ENCODE assay signal across 12 cellular contexts in the genomic region with DNA sequence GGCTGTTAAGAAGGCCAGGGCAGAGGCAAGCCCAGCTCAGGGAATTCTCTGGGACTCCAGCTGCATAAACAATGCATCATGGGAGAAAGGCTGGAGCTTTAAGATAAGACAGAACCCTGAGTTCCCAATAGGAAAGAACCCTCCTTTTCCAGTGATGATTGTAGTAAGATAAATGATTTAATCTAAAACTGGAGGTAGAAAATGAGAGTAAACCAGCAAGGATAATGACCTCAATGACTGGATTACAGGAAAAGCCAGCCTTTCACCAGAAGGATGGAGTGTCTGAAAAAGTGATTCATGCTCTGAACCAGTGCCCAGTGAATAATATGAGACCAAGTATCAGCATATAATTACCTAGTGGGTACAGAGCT. TPM values are rescaled to one million over a fixed set of nuclear protein-coding genes. Genes with fewer than 3 reads are reported as not detected.
DNase-seq lines count a peak whose midpoint lies in the region; ATAC-seq, FAIRE-seq and TF ChIP-seq lines count a peak whose summit lies in the region.
"Had no signal": no experiment of that assay in that cellular context is flagged by ENCODE, and none has a peak within 500 bp of the region (broad histone marks: within the 10 kb centered on the region; RNA-seq: fewer than 3 reads in every experiment).

No MANE protein-coding gene starts in this region.

- H3K4me1 ChIP-seq in PC-3 (ENCODE audit: insufficient read depth, low read length) (peaks cover 48% of the 10 kb centered on the region), muscle layer of colon (ENCODE audit: insufficient read depth, low read length) (peaks cover 53% of the 10 kb centered on the region)

- no peaks in the 10 kb centered on the region for H3K9me2 ChIP-seq in PC-3 (replicated peaks; ENCODE audit: low read length)

- CTCF ChIA-PET in PC-3 (lab: Charles Lee) = no interaction called here

- H3K36me3 Mint-ChIP-seq in activated T-cell treated with anti-CD3 and anti-CD28 coated beads, Interleukin-2, amount 50 U/mL, for 4 hours (ENCODE audit: insufficient read depth) = peaks cover 41% of the 10 kb centered on the region

- TF ChIP-seq CTCF in AG09319 (IDR thresholded peaks at IDR 0.05; ENCODE audit: low read depth, low read length) (no peak), PC-3 (conservative IDR thresholded peaks at IDR 0.05; ENCODE audit: low read depth, low read length) (no peak)

- H3K4me3 ChIP-seq in PC-3 (ENCODE audit: low read length) (no peak overlapping the region), muscle layer of colon (ENCODE audit: low read depth in 1 of 2, low read length in 2 of 2) (no peak overlapping the region)

- peaks cover 4% of the 10 kb centered on the region for H3F3A ChIP-seq in PC-3 (ENCODE audit: low read length, unreplicated experiment)

- TF ChIP-seq POLR2A in GM12891 (IDR thresholded peaks at IDR 0.05; ENCODE audit: low read depth, low read length) = no peak

- H3K4me3 Mint-ChIP-seq in activated T-cell treated with anti-CD3 and anti-CD28 coated beads, Interleukin-2, amount 50 U/mL, for 4 hours = no peak overlapping the region
- H3K4me3 Mint-ChIP-seq: activated naive CD8-positive, alpha-beta T cell; T-helper 2 cell treated with Interferon-gamma antibody and Interleukin-4, amounts not matched to agents 5 μg/mL and 100 μg/mL, for 36 hours had no signal

- DNase-seq in AG09319 (ENCODE audit: extremely low read depth, low read depth) = peak; percentile 38
- DNase-seq in PC-3 = peak; percentile 88
- no peak for DNase-seq in NCI-H1694 treated with DMSO at 0.1 percent for 48 hours (lab: John Stamatoyannopoulos, UW)
- no peak for DNase-seq in activated T-cell treated with anti-CD3 and anti-CD28 coated beads, Interleukin-2, amount 50 U/mL, for 4 hours
- no peak for DNase-seq in GM12891 (ENCODE audit: insufficient read length, low spot score)
- no peak for DNase-seq in NOMO-1 treated with dmso at 0.1 percent for 144 hours (lab: John Stamatoyannopoulos, UW; ENCODE audit: unreplicated experiment)
- DNase-seq: Calu3, left colon had no signal

- H3K27me3 ChIP-seq in PC-3 (ENCODE audit: low read length) (no peaks in the 10 kb centered on the region), muscle layer of colon (ENCODE audit: control insufficient read depth in 1 of 2, insufficient read depth in 2 of 2, low read length in 2 of 2) (no peaks in the 10 kb centered on the region)

- H3K9ac ChIP-seq in PC-3 (ENCODE audit: low read length) (no peak overlapping the region), muscle layer of colon (ENCODE audit: low read length) (no peak overlapping the region)

- FAIRE-seq in GM12891 (lab: Jason Lieb, UNC) = no peak

- H3K79me2 ChIP-seq in PC-3 (ENCODE audit: low read length) = no peaks in the 10 kb centered on the region

- 0 out of 2 replicates have a peak overlapping the region, but pooled peaks have one; percentile 1 for H3K27ac ChIP-seq in PC-3 (ENCODE audit: low read length)
- peak overlapping the region; percentile 36 for H3K27ac ChIP-seq in muscle layer of colon (ENCODE audit: low read depth, low read length)

- H3K4me1 Mint-ChIP-seq in activated T-cell treated with anti-CD3 and anti-CD28 coated beads, Interleukin-2, amount 50 U/mL, for 4 hours (ENCODE audit: low read depth) = peaks cover 20% of the 10 kb centered on the region

- H3K9me3 ChIP-seq in PC-3 (ENCODE audit: low read length) = no peaks in the 10 kb centered on the region
- no peaks in the 10 kb centered on the region for H3K9me3 ChIP-seq in muscle layer of colon (ENCODE audit: low read length)

- no peak overlapping the region for H2AFZ ChIP-seq in PC-3 (ENCODE audit: low read length)

- no peaks in the 10 kb centered on the region for H4K20me1 ChIP-seq in PC-3 (ENCODE audit: low read length)

- no TSS peak for BruUV-seq in PC-3 (replicated peaks; lab: Mats Ljungman, UMichigan)

- H3K36me3 ChIP-seq in PC-3 (ENCODE audit: low read depth, low read length) (no peaks in the 10 kb centered on the region), muscle layer of colon (ENCODE audit: insufficient read depth, low read length) (no peaks in the 10 kb centered on the region)

- ATAC-seq in PC-3 (peak; percentile 52), esophagus mucosa (peak; percentile 79)
- ATAC-seq in activated T-cell treated with anti-CD3 and anti-CD28 coated beads, Interleukin-2, amount 50 U/mL, for 4 hours = no peak
- ATAC-seq: left colon had no signal

- H3K27me3 Mint-ChIP-seq in activated T-cell treated with anti-CD3 and anti-CD28 coated beads, Interleukin-2, amount 50 U/mL, for 4 hours (ENCODE audit: low read depth) = no peaks in the 10 kb centered on the region
- H3K27me3 Mint-ChIP-seq: activated naive CD8-positive, alpha-beta T cell had no signal

- POLR2A ChIA-PET in PC-3 (lab: Charles Lee; ENCODE audit: unreplicated experiment) = no interaction called here

- intact Hi-C loops in PC-3 (cut with micrococcal nuclease) = no loop called here

- peak overlapping the region; percentile 20 for H3K4me2 ChIP-seq in PC-3 (ENCODE audit: low read length)

- no peaks in the 10 kb centered on the region for H3K9me3 Mint-ChIP-seq in activated T-cell treated with anti-CD3 and anti-CD28 coated beads, Interleukin-2, amount 50 U/mL, for 4 hours
- H3K9me3 Mint-ChIP-seq: T-helper 2 cell treated with Interferon-gamma antibody and Interleukin-4, amounts not matched to agents 5 μg/mL and 100 μg/mL, for 36 hours had no signal

TF ChIP-seq in GM12891, 5 proteins besides CTCF, POLR2A, EP300 and RAD21:
- no peak for TF ChIP-seq PAX5 (IDR thresholded peaks at IDR 0.05; ENCODE audit: insufficient read depth, low read length, severe bottlenecking)
- TF ChIP-seq TAF1 (IDR thresholded peaks at IDR 0.05; ENCODE audit: low read depth, low read length) = no peak
- TF ChIP-seq POLR2AphosphoS5 (IDR thresholded peaks at IDR 0.05; ENCODE audit: low read depth, low read length) = no peak
- TF ChIP-seq SPI1 (IDR thresholded peaks at IDR 0.05; ENCODE audit: low read depth, low read length) = no peak
- no peak for TF ChIP-seq POU2F2 (IDR thresholded peaks at IDR 0.05; ENCODE audit: low read depth, low read length)
TF ChIP-seq in GM12891: peak in this region for 0.

RNA-seq across cellular contexts. Expression of a gene that starts 45.9 kb away (rescaled TPM):
- 4.0 and 10.2 TPM in 2 replicates for total RNA-seq in PC-3 (2014; rRNA removed)
- total RNA-seq in esophagus mucosa = 35.1 TPM
- 10 to 100 TPM; 18.2 to 26.7 (median 21.0) TPM for total RNA-seq in activated T-cell treated with anti-CD3 and anti-CD28 coated beads, Interleukin-2, amount 50 U/mL, for 4 hours
- 20.7 TPM for polyA plus RNA-seq in GM12891 (2012; ENCODE audit: low read depth, missing spikeins)

Comparison
In these comparisons a context has a peak if more than half of its experiments do, and no peak if none do; other contexts are left out.
1. DNase-seq: peak in AG09319 (single experiment) and PC-3 (single experiment); none in NCI-H1694 treated with DMSO at 0.1 percent for 48 hours (single experiment), activated T-cell treated with anti-CD3 and anti-CD28 coated beads, Interleukin-2, amount 50 U/mL, for 4 hours (single experiment), GM12891 (single experiment) and NOMO-1 treated with dmso at 0.1 percent for 144 hours (single experiment).
2. ATAC-seq: peak in PC-3 (single experiment) and esophagus mucosa (single experiment); none in activated T-cell treated with anti-CD3 and anti-CD28 coated beads, Interleukin-2, amount 50 U/mL, for 4 hours (0 of 2).